8 cellular contexts compared by ENCODE assay signal in the genomic region with DNA sequence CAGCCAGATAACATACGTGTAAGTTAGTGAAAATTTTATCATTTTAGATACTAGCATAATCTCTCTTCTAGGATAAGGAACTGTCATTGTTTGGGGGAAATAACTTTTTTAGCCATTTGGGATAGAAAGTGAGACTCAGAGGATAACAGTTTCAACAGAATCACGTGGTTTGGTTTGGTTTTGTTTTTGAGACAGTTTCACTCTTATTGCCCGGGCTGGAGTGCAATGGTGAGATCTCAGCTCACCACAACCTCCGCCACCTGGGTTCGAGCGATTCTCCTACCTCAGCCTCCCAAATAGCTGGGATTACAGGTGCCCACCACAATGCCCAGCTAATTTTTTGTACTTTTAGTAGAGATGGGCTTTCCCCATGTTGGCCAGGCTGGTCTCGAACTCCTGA.
"Had no signal": no experiment of that assay in that cellular context is flagged by ENCODE, and none has a peak within 500 bp of the region (broad histone marks: within the 10 kb centered on the region; RNA-seq: fewer than 3 reads in every experiment).

No MANE protein-coding gene starts in this region.

- H3K27ac Mint-ChIP-seq: H9 had no signal

- H3K4me3 ChIP-seq: GM23248 had no signal

- DNase-seq: GM23248, H9, HCEC 1CT, IMR-90, KBM-7 had no signal

- H3K27ac ChIP-seq: GM23248 had no signal

- H3K4me3 Mint-ChIP-seq: H9 had no signal

- H2AFZ ChIP-seq: GM23248 had no signal

- H3K9ac ChIP-seq: GM23248 had no signal

- FAIRE-seq: H1, H54, HTR-8/SVneo had no signal

- H3K9me3 Mint-ChIP-seq: H9 had no signal
